10 cellular contexts compared by ENCODE assay signal in genomic region chr15:43948691-43949325, GRCh38.
A peak's percentile ranks its signal among the peaks of the same experiment; 100 is the strongest.
DNase-seq lines count a peak whose midpoint lies in the region; ATAC-seq and TF ChIP-seq lines count a peak whose summit lies in the region.
"Had no signal": no experiment of that assay in that cellular context is flagged by ENCODE, and none has a peak within 500 bp of the region (broad histone marks: within the 10 kb centered on the region; RNA-seq: fewer than 3 reads in every experiment).

No MANE protein-coding gene starts in this region.

- H3K4me1 ChIP-seq in foreskin keratinocyte, result no peaks in the 10 kb centered on the region

- intact Hi-C loops in Right ventricle myocardium inferior (cut with DNase I), result no loop called here

- ATAC-seq in GM18517 (IDR thresholded peaks at IDR 0.05; ENCODE audit: unreplicated experiment) (peak; percentile 95), GM19467 (IDR thresholded peaks at IDR 0.05; ENCODE audit: unreplicated experiment) (peak; percentile 91), HG03064 (IDR thresholded peaks at IDR 0.05; ENCODE audit: low read depth, unreplicated experiment) (peak; percentile 72), Right ventricle myocardium inferior (no peak), foreskin keratinocyte (no peak)
- ATAC-seq: esophagus mucosa had no signal

- no peak overlapping the region for H3K27ac ChIP-seq in foreskin keratinocyte

- no peak for TF ChIP-seq CTCF in foreskin keratinocyte (conservative IDR thresholded peaks at IDR 0.05)

- no peaks in the 10 kb centered on the region for H3K27me3 ChIP-seq in foreskin keratinocyte

- peak; percentile 21 to 24 for DNase-seq in activated T-cell treated with anti-CD3 and anti-CD28 coated beads, Interleukin-2, amount 50 U/mL, for 48 hours
- no peak for DNase-seq in putamen (ENCODE audit: low spot score)
- no peak for DNase-seq in NCI-H1436 (lab: John Stamatoyannopoulos, UW)
- no peak for DNase-seq in Right ventricle myocardium inferior (ENCODE audit: missing footprints)
- no peak for DNase-seq in foreskin keratinocyte
- DNase-seq: DMS53 had no signal

Comparison
In these comparisons a context has a peak if more than half of its experiments do, and no peak if none do; other contexts are left out.
1. ATAC-seq: peak in GM18517 (single experiment), GM19467 (single experiment) and HG03064 (single experiment); none in Right ventricle myocardium inferior (single experiment) and foreskin keratinocyte (single experiment).
2. DNase-seq: peak in activated T-cell treated with anti-CD3 and anti-CD28 coated beads, Interleukin-2, amount 50 U/mL, for 48 hours (2 of 2); none in putamen (single experiment), NCI-H1436 (single experiment), Right ventricle myocardium inferior (single experiment) and foreskin keratinocyte (0 of 2).